ENCODE assay signal across 9 cellular contexts in the genomic region with DNA sequence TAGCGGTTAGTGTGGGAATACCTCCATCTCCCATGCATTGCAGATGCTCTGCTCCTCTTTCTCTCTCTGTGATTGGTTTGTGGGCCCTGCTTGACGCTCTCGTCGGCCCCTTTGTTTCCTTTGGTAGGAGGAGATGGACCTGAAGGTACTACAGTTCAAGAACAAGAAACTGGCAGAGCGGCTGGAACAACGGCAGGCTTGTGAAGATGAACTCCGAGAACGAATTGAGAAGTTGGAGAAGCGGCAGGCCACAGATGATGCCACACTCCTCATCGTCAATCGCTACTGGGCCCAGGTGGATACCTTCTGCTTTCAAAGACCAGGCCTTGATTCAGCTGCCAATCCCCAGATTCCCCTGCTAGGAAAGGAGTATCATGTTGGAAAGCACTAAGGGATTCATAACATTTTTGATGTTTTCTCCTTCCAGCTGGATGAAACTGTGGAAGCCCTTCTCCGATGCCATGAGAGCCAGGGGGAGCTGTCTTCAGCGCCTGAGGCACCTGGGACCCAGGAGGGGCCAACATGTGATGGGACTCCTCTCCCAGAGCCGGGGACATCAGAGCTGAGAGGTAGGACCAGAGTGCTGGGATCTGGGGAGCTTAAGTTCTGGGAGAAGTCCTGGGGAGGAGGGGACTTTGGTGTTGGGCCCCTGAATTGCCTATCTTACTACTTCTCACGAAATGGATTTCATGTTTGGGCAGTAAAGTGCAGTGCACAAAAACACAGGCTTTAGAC. TPM values are rescaled to one million over a fixed set of nuclear protein-coding genes. Genes with fewer than 3 reads are reported as not detected.
DNase-seq lines count a peak whose midpoint lies in the region; ATAC-seq lines count a peak whose summit lies in the region.
"Had no signal": no experiment of that assay in that cellular context is flagged by ENCODE, and none has a peak within 500 bp of the region (broad histone marks: within the 10 kb centered on the region; RNA-seq: fewer than 3 reads in every experiment).

No MANE protein-coding gene starts in this region.

- peaks cover 26% of the 10 kb centered on the region for H3K36me3 Mint-ChIP-seq in T-helper 1 cell treated with Interleukin-12 subunit alpha and Interleukin-12 subunit beta and Interleukin-4 antibody, amounts not matched to agents 30 μg/mL and 1 μg/mL, for 36 hours (ENCODE audit: low read depth)
- H3K36me3 Mint-ChIP-seq in activated naive CD4-positive, alpha-beta T cell treated with anti-CD3 and anti-CD28 coated beads, Interleukin-2, amount 50 U/mL, for 72 hours, result peaks cover 4 to 32% of the 10 kb centered on the region in 2 donors
- H3K36me3 Mint-ChIP-seq in immature natural killer cell, result peaks cover 18 to 31% (median 21%) of the 10 kb centered on the region in 3 donors

- peak overlapping the region; percentile 86 for H3K4me3 Mint-ChIP-seq in T-helper 1 cell treated with Interleukin-12 subunit alpha and Interleukin-12 subunit beta and Interleukin-4 antibody, amounts not matched to agents 30 μg/mL and 1 μg/mL, for 36 hours
- peak overlapping the region; percentile 89 to 96 (median 93) for H3K4me3 Mint-ChIP-seq in immature natural killer cell
- H3K4me3 Mint-ChIP-seq in stimulated activated naive CD8-positive, alpha-beta T cell treated with anti-CD3 and anti-CD28 coated beads, Interleukin-15, amount 100 ng/mL, for 72 hours, result peak overlapping the region; percentile 84 to 89

- peaks cover 22% of the 10 kb centered on the region for H3K4me1 Mint-ChIP-seq in T-helper 1 cell treated with Interleukin-12 subunit alpha and Interleukin-12 subunit beta and Interleukin-4 antibody, amounts not matched to agents 30 μg/mL and 1 μg/mL, for 36 hours (ENCODE audit: low read depth)
- H3K4me1 Mint-ChIP-seq in immature natural killer cell, result peaks cover 58 to 64% of the 10 kb centered on the region in 2 donors
- H3K4me1 Mint-ChIP-seq in stimulated activated naive CD8-positive, alpha-beta T cell treated with anti-CD3 and anti-CD28 coated beads, Interleukin-15, amount 100 ng/mL, for 72 hours, result peaks cover 27% of the 10 kb centered on the region

- DNase-seq in T-helper 1 cell (no peak), immature natural killer cell (no peak), putamen (ENCODE audit: low spot score) (no peak)
- DNase-seq in activated naive CD4-positive, alpha-beta T cell treated with anti-CD3 and anti-CD28 coated beads, Interleukin-2, amount 50 U/mL, for 72 hours (ENCODE audit: low spot score in 2 of 2), result no peak
- no peak for DNase-seq in stimulated activated naive CD8-positive, alpha-beta T cell treated with anti-CD3 and anti-CD28 coated beads, Interleukin-15, amount 100 ng/mL, for 72 hours
- DNase-seq: activated CD4-positive, alpha-beta T cell treated with anti-CD3 and anti-CD28 coated beads, Interleukin-2, amount 50 U/mL, for 48 hours had no signal

- no peak for ATAC-seq in activated naive CD4-positive, alpha-beta T cell treated with anti-CD3 and anti-CD28 coated beads, Interleukin-2, amount 50 U/mL, for 72 hours
- no peak for ATAC-seq in stimulated activated naive CD8-positive, alpha-beta T cell treated with anti-CD3 and anti-CD28 coated beads, Interleukin-15, amount 100 ng/mL, for 72 hours
- ATAC-seq in HG02840 (IDR thresholded peaks at IDR 0.05; ENCODE audit: low FRiP score, unreplicated experiment), result no peak
- no peak for ATAC-seq in HG02884 (IDR thresholded peaks at IDR 0.05; ENCODE audit: unreplicated experiment)

- H3K27me3 Mint-ChIP-seq in T-helper 1 cell treated with Interleukin-12 subunit alpha and Interleukin-12 subunit beta and Interleukin-4 antibody, amounts not matched to agents 30 μg/mL and 1 μg/mL, for 36 hours (ENCODE audit: low read depth), result no peaks in the 10 kb centered on the region
- peaks cover 7 to 15% (median 8%) of the 10 kb centered on the region in 3 donors for H3K27me3 Mint-ChIP-seq in immature natural killer cell (ENCODE audit: low read depth in 3 of 3)
- H3K27me3 Mint-ChIP-seq in stimulated activated naive CD8-positive, alpha-beta T cell treated with anti-CD3 and anti-CD28 coated beads, Interleukin-15, amount 100 ng/mL, for 72 hours, result no peaks in the 10 kb centered on the region

- H3K9me3 Mint-ChIP-seq in T-helper 1 cell treated with Interleukin-12 subunit alpha and Interleukin-12 subunit beta and Interleukin-4 antibody, amounts not matched to agents 30 μg/mL and 1 μg/mL, for 36 hours, result no peaks in the 10 kb centered on the region
- H3K9me3 Mint-ChIP-seq in activated naive CD4-positive, alpha-beta T cell treated with anti-CD3 and anti-CD28 coated beads, Interleukin-2, amount 50 U/mL, for 72 hours, result no peaks in the 10 kb centered on the region
- H3K9me3 Mint-ChIP-seq in immature natural killer cell, result no peaks in the 10 kb centered on the region
- H3K9me3 Mint-ChIP-seq in stimulated activated naive CD8-positive, alpha-beta T cell treated with anti-CD3 and anti-CD28 coated beads, Interleukin-15, amount 100 ng/mL, for 72 hours, result no peaks in the 10 kb centered on the region

- peak overlapping the region; percentile 83 for H3K27ac Mint-ChIP-seq in T-helper 1 cell treated with Interleukin-12 subunit alpha and Interleukin-12 subunit beta and Interleukin-4 antibody, amounts not matched to agents 30 μg/mL and 1 μg/mL, for 36 hours
- peak overlapping the region; percentile 95 to 96 for H3K27ac Mint-ChIP-seq in activated naive CD4-positive, alpha-beta T cell treated with anti-CD3 and anti-CD28 coated beads, Interleukin-2, amount 50 U/mL, for 72 hours
- peak overlapping the region; percentile 90 to 95 (median 92) for H3K27ac Mint-ChIP-seq in immature natural killer cell
- H3K27ac Mint-ChIP-seq in stimulated activated naive CD8-positive, alpha-beta T cell treated with anti-CD3 and anti-CD28 coated beads, Interleukin-15, amount 100 ng/mL, for 72 hours, result peak overlapping the region; percentile 90 to 92

RNA-seq across cellular contexts. Expression of a gene that starts 1.0 kb away (rescaled TPM):
- 10 to 100 TPM; 68.9 to 74.4 TPM for total RNA-seq in activated naive CD4-positive, alpha-beta T cell treated with anti-CD3 and anti-CD28 coated beads, Interleukin-2, amount 50 U/mL, for 72 hours
- polyA plus RNA-seq in immature natural killer cell, result 10 to 100 TPM; 19.3 to 87.3 (median 24.6) TPM

RNA-seq across cellular contexts. Expression of a gene that starts 1.3 kb away (rescaled TPM):
- total RNA-seq in activated naive CD4-positive, alpha-beta T cell treated with anti-CD3 and anti-CD28 coated beads, Interleukin-2, amount 50 U/mL, for 72 hours, result 1 to 10 TPM; 2.6 to 3.6 TPM
- polyA plus RNA-seq in immature natural killer cell, result 1 to 10 TPM in 1 of 3 donors, under 1 TPM in 1, not detected in 1; 0.76 to 1.0 TPM

RNA-seq across cellular contexts. Expression of a gene that starts 14.9 kb away (rescaled TPM):
- 10 to 100 TPM; 32.9 to 61.9 TPM for total RNA-seq in activated naive CD4-positive, alpha-beta T cell treated with anti-CD3 and anti-CD28 coated beads, Interleukin-2, amount 50 U/mL, for 72 hours
- 10 to 100 TPM; 49.2 to 91.0 (median 62.7) TPM for polyA plus RNA-seq in immature natural killer cell

RNA-seq across cellular contexts. Expression of a gene that starts 23.8 kb away (rescaled TPM):
- total RNA-seq in activated naive CD4-positive, alpha-beta T cell treated with anti-CD3 and anti-CD28 coated beads, Interleukin-2, amount 50 U/mL, for 72 hours, result 1 to 10 TPM in 1 of 2 donors, under 1 TPM in 1; 0.16 to 3.6 TPM
- polyA plus RNA-seq in immature natural killer cell, result 1 to 10 TPM in 1 of 3 donors, under 1 TPM in 2; 0.09 to 1.1 (median 0.16) TPM
